11 cellular contexts compared by ENCODE assay signal in the genomic region with DNA sequence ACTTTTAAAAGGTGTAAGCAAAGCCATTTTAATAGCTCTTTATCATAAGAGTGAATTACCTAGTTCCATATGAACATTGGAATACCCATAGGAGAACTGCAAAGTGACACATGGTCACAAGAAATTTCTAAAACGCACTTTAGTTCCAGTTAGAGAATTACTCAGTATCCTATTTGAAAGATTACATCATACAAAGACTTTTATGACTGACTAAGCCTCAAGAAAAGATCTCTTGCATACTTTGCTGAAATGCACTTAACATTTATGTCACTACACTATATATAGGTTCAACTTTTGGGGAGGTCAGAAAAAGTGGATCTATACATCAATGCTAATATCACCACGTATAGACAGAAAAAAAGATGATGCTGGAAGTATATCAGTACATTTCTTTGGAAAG. TPM values are rescaled to one million over a fixed set of nuclear protein-coding genes. Genes with fewer than 3 reads are reported as not detected.
DNase-seq lines count a peak whose midpoint lies in the region; ATAC-seq and TF ChIP-seq lines count a peak whose summit lies in the region.
"Had no signal": no experiment of that assay in that cellular context is flagged by ENCODE, and none has a peak within 500 bp of the region (broad histone marks: within the 10 kb centered on the region; RNA-seq: fewer than 3 reads in every experiment).

No MANE protein-coding gene starts in this region.

- CTCF ChIA-PET in CD4-positive, alpha-beta memory T cell (lab: Charles Lee; ENCODE audit: partially characterized antibody): interaction anchor here (1.4 kb wide), 1 partner anchor 18 kb away, joined by 3 read pairs; no protein-coding TSS in a partner anchor
- CTCF ChIA-PET in RWPE1 (lab: Yijun Ruan, JAX): interaction anchor here (1.3 kb wide), 1 partner anchor 604 kb away, joined by 7 read pairs; no protein-coding TSS in a partner anchor

- H3K4me3 ChIP-seq in SJCRH30 (no peak overlapping the region), psoas muscle (peak overlapping the region; percentile 45)
- no peak overlapping the region for H3K4me3 ChIP-seq in CD4-positive, alpha-beta memory T cell (ENCODE audit: low read length in 2 of 2)
- H3K4me3 ChIP-seq: tibial artery had no signal

- H3K4me1 ChIP-seq in SJCRH30: peaks cover 6% of the 10 kb centered on the region
- H3K4me1 ChIP-seq in psoas muscle: peaks cover 8% of the 10 kb centered on the region
- H3K4me1 ChIP-seq in CD4-positive, alpha-beta memory T cell (ENCODE audit: insufficient read depth, low read length): no peaks in the 10 kb centered on the region

- peaks cover 0 to 2% (median 0%) of the 10 kb centered on the region in 8 donors for H3K9me3 Mint-ChIP-seq in CD4-positive, alpha-beta memory T cell
- no peaks in the 10 kb centered on the region for H3K9me3 Mint-ChIP-seq in CD14-positive monocyte

- TF ChIP-seq CTCF in psoas muscle (IDR thresholded peaks at IDR 0.05) (no peak), RWPE1 (conservative IDR thresholded peaks at IDR 0.05; ENCODE audit: low read depth) (no peak), CD14-positive monocyte (IDR thresholded peaks at IDR 0.05) (no peak)

- H3K9me3 ChIP-seq in SJCRH30 (replicated peaks) (no peaks in the 10 kb centered on the region), psoas muscle (no peaks in the 10 kb centered on the region)
- no peaks in the 10 kb centered on the region for H3K9me3 ChIP-seq in CD4-positive, alpha-beta memory T cell (ENCODE audit: control insufficient read depth in 1 of 2, low read length in 2 of 2)
- H3K9me3 ChIP-seq: tibial artery had no signal

- peak in 3 of 4 donors; percentile 52 to 71 (median 64) for ATAC-seq in psoas muscle
- ATAC-seq: activated CD4-positive, CD25-positive, alpha-beta regulatory T cell treated with anti-CD3 and anti-CD28 coated beads, Interleukin-2, amount 50 U/mL, for 24 hours had no signal

- peak; percentile 62 for DNase-seq in ELR (ENCODE audit: low read depth)
- no peak for DNase-seq in SJCRH30
- peak; percentile 31 for DNase-seq in fibroblast of gingiva (ENCODE audit: low read depth)
- DNase-seq in psoas muscle: no peak
- no peak for DNase-seq in CD4-positive, alpha-beta memory T cell
- no peak for DNase-seq in RWPE1 (ENCODE audit: low spot score)
- no peak for DNase-seq in middle frontal gyrus (ENCODE audit: extremely low spot score, low spot score)
- no peak for DNase-seq in CD14-positive monocyte (ENCODE audit: low spot score)
- DNase-seq: NCI-H2107, tibial artery had no signal

- H3K36me3 Mint-ChIP-seq in CD4-positive, alpha-beta memory T cell: no peaks in the 10 kb centered on the region
- no peaks in the 10 kb centered on the region for H3K36me3 Mint-ChIP-seq in CD14-positive monocyte

- intact Hi-C loops in psoas muscle (cut with DNase I): no loop called here
- intact Hi-C loops in CD4-positive, alpha-beta memory T cell (cut with micrococcal nuclease): no loop called here
- intact Hi-C loops in CD14-positive monocyte (cut with micrococcal nuclease): no loop called here

- no peak overlapping the region for H3K4me3 Mint-ChIP-seq in CD4-positive, alpha-beta memory T cell
- no peak overlapping the region for H3K4me3 Mint-ChIP-seq in CD14-positive monocyte

- H3K4me1 Mint-ChIP-seq in CD4-positive, alpha-beta memory T cell: peaks cover 0 to 5% (median 1%) of the 10 kb centered on the region in 4 donors
- peaks cover 7% of the 10 kb centered on the region for H3K4me1 Mint-ChIP-seq in CD14-positive monocyte

- 35 to 54% (median 41%) methylated on average over 2 of the region's 2 CpGs for WGBS in psoas muscle, 3 donors

- no peaks in the 10 kb centered on the region for H3K36me3 ChIP-seq in SJCRH30
- no peaks in the 10 kb centered on the region for H3K36me3 ChIP-seq in psoas muscle (ENCODE audit: insufficient read depth in 1 of 2, low read depth in 1 of 2)
- H3K36me3 ChIP-seq in CD4-positive, alpha-beta memory T cell (ENCODE audit: insufficient read depth, low read length): no peaks in the 10 kb centered on the region
- H3K36me3 ChIP-seq: tibial artery had no signal

- H3K27ac ChIP-seq in SJCRH30 (0 out of 2 replicates have a peak overlapping the region, but pooled peaks have one; percentile 0), psoas muscle (no peak overlapping the region), RWPE1 (no peak overlapping the region)
- no peak overlapping the region for H3K27ac ChIP-seq in CD4-positive, alpha-beta memory T cell (ENCODE audit: low read depth, low read length)
- H3K27ac ChIP-seq: tibial artery had no signal

- H3K27ac Mint-ChIP-seq in CD4-positive, alpha-beta memory T cell: no peak overlapping the region
- no peak overlapping the region for H3K27ac Mint-ChIP-seq in CD14-positive monocyte

- peaks cover 8 to 11% of the 10 kb centered on the region in 2 donors for H3K27me3 Mint-ChIP-seq in CD4-positive, alpha-beta memory T cell
- peaks cover 3 to 9% (median 5%) of the 10 kb centered on the region in 3 donors for H3K27me3 Mint-ChIP-seq in CD14-positive monocyte (ENCODE audit: low read depth in 3 of 3)

- H3K27me3 ChIP-seq in SJCRH30: no peaks in the 10 kb centered on the region
- H3K27me3 ChIP-seq in psoas muscle (ENCODE audit: insufficient read depth in 3 of 3, low read length in 2 of 3): no peaks in the 10 kb centered on the region
- no peaks in the 10 kb centered on the region for H3K27me3 ChIP-seq in CD4-positive, alpha-beta memory T cell (ENCODE audit: insufficient read depth, low read length)

- POLR2A ChIA-PET in CD4-positive, alpha-beta memory T cell (lab: Charles Lee; ENCODE audit: partially characterized antibody): no interaction called here
- POLR2A ChIA-PET in RWPE1 (lab: Yijun Ruan, JAX; ENCODE audit: low non-redundant PET): no interaction called here

RNA-seq across cellular contexts. Expression of gene PCDH9, which starts 7.1 kb away (rescaled TPM):
- total RNA-seq in SJCRH30 (2014; rRNA removed; shearing (Covaris generic)): 4.2 and 5.6 TPM in 2 replicates
- total RNA-seq in psoas muscle: 1 to 10 TPM; 2.0 to 4.9 (median 2.6) TPM
- polyA plus RNA-seq in psoas muscle (1 to 10 TPM in 1 of 3 donors, under 1 TPM in 2; 0.27 to 2.2 (median 0.37) TPM), CD14-positive monocyte (under 1 TPM in 1 of 2 donors, not detected in 1; 0.03 TPM)
- under 1 TPM; 0.08 to 0.17 TPM for total RNA-seq in CD4-positive, alpha-beta memory T cell
- under 1 TPM; 0.10 to 0.18 TPM for polyA plus RNA-seq in CD4-positive, alpha-beta memory T cell

Comparison
In these comparisons a context has a peak if more than half of its experiments do, and no peak if none do; other contexts are left out.
1. DNase-seq: peak in ELR (single experiment) and fibroblast of gingiva (single experiment); none in SJCRH30 (0 of 2), psoas muscle (0 of 2), CD4-positive, alpha-beta memory T cell (0 of 5), RWPE1 (single experiment), middle frontal gyrus (single experiment) and CD14-positive monocyte (single experiment).